ENCODE assay signal across 11 cellular contexts in the genomic region with DNA sequence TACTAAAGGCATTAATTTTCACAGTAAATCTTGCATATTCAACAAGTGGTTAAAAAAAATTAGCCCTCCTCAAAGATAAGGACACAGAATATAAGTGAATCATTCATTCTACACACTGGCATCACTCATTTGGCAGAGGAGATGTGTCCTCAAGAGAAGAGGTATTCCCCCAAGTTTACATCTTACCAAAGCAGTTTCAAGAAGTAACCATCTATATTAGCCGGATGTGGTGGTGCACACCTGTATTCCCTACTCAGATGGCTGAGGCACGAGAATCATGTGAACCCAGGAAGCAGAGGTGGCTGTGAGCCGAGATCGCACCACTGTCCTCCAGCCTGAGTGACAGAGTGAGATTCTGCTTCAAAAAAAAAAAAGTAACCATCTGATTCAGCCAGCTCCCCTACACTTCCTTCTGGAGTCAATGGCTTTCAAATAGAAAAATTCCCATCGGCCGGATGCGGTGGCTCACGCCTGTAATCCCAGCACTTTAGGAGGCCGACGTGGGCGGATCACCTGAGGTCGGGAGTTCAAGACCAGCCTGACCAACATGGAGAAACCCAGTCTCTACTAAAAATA. TPM values are rescaled to one million over a fixed set of nuclear protein-coding genes. Genes with fewer than 3 reads are reported as not detected.
A peak's percentile ranks its signal among the peaks of the same experiment; 100 is the strongest.
DNase-seq lines count a peak whose midpoint lies in the region; ATAC-seq, FAIRE-seq and TF ChIP-seq lines count a peak whose summit lies in the region.
"Had no signal": no experiment of that assay in that cellular context is flagged by ENCODE, and none has a peak within 500 bp of the region (broad histone marks: within the 10 kb centered on the region; RNA-seq: fewer than 3 reads in every experiment).

No MANE protein-coding gene starts in this region.

- H3K4me1 Mint-ChIP-seq in CD4-positive, alpha-beta T cell (ENCODE audit: low read depth), result peaks cover 72% of the 10 kb centered on the region

- intact Hi-C loops in CD4-positive, alpha-beta T cell (cut with DNase I, micrococcal nuclease), result no loop called here

- peak; percentile 71 for FAIRE-seq in GM19239 (lab: Jason Lieb, UNC)

- no peak overlapping the region for H3K27ac ChIP-seq in CD4-positive, alpha-beta T cell (ENCODE audit: low read depth, low read length)
- no peak overlapping the region for H3K27ac ChIP-seq in coronary artery
- H3K27ac ChIP-seq: prostate gland had no signal

- no peak overlapping the region for H3K4me3 ChIP-seq in coronary artery
- H3K4me3 ChIP-seq: prostate gland had no signal

- no peaks in the 10 kb centered on the region for H3K9me3 Mint-ChIP-seq in CD4-positive, alpha-beta T cell

- POLR2A ChIA-PET in CD4-positive, alpha-beta T cell (lab: Charles Lee), result no interaction called here

- CTCF ChIA-PET in CD4-positive, alpha-beta T cell (lab: Charles Lee), result no interaction called here

- no peaks in the 10 kb centered on the region for H3K27me3 ChIP-seq in CD4-positive, alpha-beta T cell (ENCODE audit: control insufficient read depth, insufficient read depth, low read length)

- DNase-seq in CD4-positive, alpha-beta T cell, result no peak
- no peak for DNase-seq in GM19239 (ENCODE audit: insufficient read length, low spot score)
- DNase-seq in coronary artery (ENCODE audit: low spot score), result peak; percentile 21
- no peak for DNase-seq in cerebellar cortex (ENCODE audit: low spot score)
- no peak for DNase-seq in kidney tubule cell (ENCODE audit: low spot score)
- no peak for DNase-seq in occipital lobe (lab: John Stamatoyannopoulos, UW)
- DNase-seq: COR-L47, T-helper 9 cell had no signal

- H3K27ac Mint-ChIP-seq in CD4-positive, alpha-beta T cell, result peak overlapping the region; percentile 51

- peaks cover 18% of the 10 kb centered on the region for H3K36me3 Mint-ChIP-seq in CD4-positive, alpha-beta T cell (ENCODE audit: low read depth)

- TF ChIP-seq CTCF in CD4-positive, alpha-beta T cell (IDR thresholded peaks at IDR 0.05), result no peak
- no peak for TF ChIP-seq CTCF in coronary artery (IDR thresholded peaks at IDR 0.05)

- no peaks in the 10 kb centered on the region for H3K27me3 Mint-ChIP-seq in CD4-positive, alpha-beta T cell

- H3K9me3 ChIP-seq in CD4-positive, alpha-beta T cell (ENCODE audit: control insufficient read depth, low read length), result no peaks in the 10 kb centered on the region
- H3K9me3 ChIP-seq: prostate gland had no signal

- no peak overlapping the region for H3K4me3 Mint-ChIP-seq in CD4-positive, alpha-beta T cell

- peak; percentile 32 for ATAC-seq in CD4-positive, alpha-beta T cell (ENCODE audit: poor library complexity)
- ATAC-seq in HG03064 (IDR thresholded peaks at IDR 0.05; ENCODE audit: low read depth, unreplicated experiment), result peak; percentile 51
- ATAC-seq in GM18861 (IDR thresholded peaks at IDR 0.05; ENCODE audit: unreplicated experiment), result no peak

RNA-seq across cellular contexts. Expression of a gene that starts 15.4 kb away (rescaled TPM):
- 100 to 1,000 TPM; 127 to 139 TPM for total RNA-seq in CD4-positive, alpha-beta T cell
- total RNA-seq in occipital lobe, result 216 TPM
